Comparison of ENCODE assay signal across 18 cellular contexts in the genomic region with DNA sequence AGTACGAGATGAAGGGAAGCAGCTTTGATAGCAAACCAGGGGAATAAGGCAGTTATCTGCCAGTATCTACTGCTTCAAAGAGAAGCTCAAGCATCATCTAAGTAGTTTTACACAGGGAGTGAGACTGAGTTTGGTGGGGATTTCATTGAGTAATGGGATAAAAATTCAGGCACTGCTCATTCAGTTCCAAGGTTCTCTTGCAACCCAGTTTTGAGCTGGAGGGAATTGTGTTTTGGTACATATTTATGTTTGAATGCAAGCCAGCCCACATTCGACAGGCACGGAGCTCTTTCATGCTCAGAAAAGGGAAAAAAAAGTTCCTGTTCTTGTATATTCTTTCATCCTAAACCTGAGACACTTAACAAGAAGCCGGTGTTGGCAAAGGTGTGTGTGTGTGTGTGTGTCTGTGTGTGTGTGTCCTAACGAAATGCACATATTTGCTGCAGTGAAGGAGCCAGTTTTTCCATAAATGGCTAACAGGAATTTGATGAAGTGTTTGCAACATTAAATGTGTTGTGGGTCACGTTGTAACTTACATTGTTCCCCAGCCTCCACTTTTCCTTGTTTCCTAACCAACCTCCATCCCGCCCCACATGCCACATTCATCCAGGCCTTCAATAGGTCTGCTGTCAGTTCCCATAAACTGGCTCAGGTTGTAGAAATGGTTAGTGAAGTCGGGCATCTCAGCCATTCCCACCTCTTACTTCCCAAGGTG.
DNase-seq lines count a peak whose midpoint lies in the region; TF ChIP-seq lines count a peak whose summit lies in the region.
"Had no signal": no experiment of that assay in that cellular context is flagged by ENCODE, and none has a peak within 500 bp of the region (broad histone marks: within the 10 kb centered on the region; RNA-seq: fewer than 3 reads in every experiment).

No MANE protein-coding gene starts in this region.

- H3K27me3 ChIP-seq in vagina = no peaks in the 10 kb centered on the region
- no peaks in the 10 kb centered on the region for H3K27me3 ChIP-seq in tibial nerve
- H3K27me3 ChIP-seq: ovary, right atrium auricular region had no signal

- peak overlapping the region; percentile 16 for H3K27ac ChIP-seq in vagina
- no peak overlapping the region for H3K27ac ChIP-seq in tibial nerve
- H3K27ac ChIP-seq: right atrium auricular region had no signal

- no peak for TF ChIP-seq CTCF in fibroblast of villous mesenchyme (IDR thresholded peaks at IDR 0.05; ENCODE audit: insufficient read depth, low read depth, low read length)
- TF ChIP-seq CTCF in vagina (IDR thresholded peaks at IDR 0.05) = no peak
- TF ChIP-seq CTCF in tibial nerve (IDR thresholded peaks at IDR 0.05) = no peak
- TF ChIP-seq CTCF in GM10266 (IDR thresholded peaks at IDR 0.05; ENCODE audit: control insufficient read depth, insufficient read depth, low read depth, missing control alignments) = no peak

- H3K36me3 ChIP-seq in vagina (no peaks in the 10 kb centered on the region), tibial nerve (no peaks in the 10 kb centered on the region)
- H3K36me3 ChIP-seq: ovary, right atrium auricular region had no signal

- H3K4me1 ChIP-seq in vagina (no peaks in the 10 kb centered on the region), tibial nerve (peaks cover 0 to 11% (median 0%) of the 10 kb centered on the region in 4 donors)

- WGBS in tibial nerve, 2 donors = 59 to 66% methylated on average over 8 of the region's 8 CpGs

- TF ChIP-seq POLR2A in vagina (IDR thresholded peaks at IDR 0.05) = no peak
- no peak for TF ChIP-seq POLR2A in tibial nerve (IDR thresholded peaks at IDR 0.05)

- TF ChIP-seq EP300 in tibial nerve (IDR thresholded peaks at IDR 0.05) = no peak

- no peaks in the 10 kb centered on the region for H3K9me3 ChIP-seq in vagina
- no peaks in the 10 kb centered on the region for H3K9me3 ChIP-seq in tibial nerve
- H3K9me3 ChIP-seq: ovary, right atrium auricular region had no signal

- intact Hi-C loops in vagina (cut with DNase I) = no loop called here

- DNase-seq in EL (peak; percentile 3), astrocyte of the hippocampus (ENCODE audit: low read depth, low spot score) (peak; percentile 72), fibroblast of villous mesenchyme (ENCODE audit: low read depth) (peak; percentile 2), vagina (ENCODE audit: extremely low spot score in 2 of 2) (no peak), NOMO-1 treated with DMSO at 0.1 percent for 48 hours (lab: John Stamatoyannopoulos, UW; ENCODE audit: unreplicated experiment) (no peak), tibial nerve (ENCODE audit: low spot score in 2 of 2) (no peak), GM10266 (ENCODE audit: extremely low spot score) (no peak)
- DNase-seq: activated CD4-positive, alpha-beta T cell treated with anti-CD3 and anti-CD28 coated beads, Interleukin-2, amount 50 U/mL, for 48 hours; activated CD4-positive, CD25-positive, alpha-beta regulatory T cell; activated naive CD4-positive, alpha-beta T cell; AML-193; CD8-positive, alpha-beta memory T cell; effector CD4-positive, alpha-beta T cell; naive thymus-derived CD4-positive, alpha-beta T cell; NCI-H1092; NCI-H1930 had no signal

- no peak overlapping the region for H3K4me3 ChIP-seq in fibroblast of villous mesenchyme (ENCODE audit: low read depth, low read length)
- H3K4me3 ChIP-seq in vagina = peak overlapping the region in 1 of 2 donors; percentile 13
- no peak overlapping the region for H3K4me3 ChIP-seq in tibial nerve
- H3K4me3 ChIP-seq: ovary, right atrium auricular region had no signal

Comparison
In these comparisons a context has a peak if more than half of its experiments do, and no peak if none do; other contexts are left out.
1. DNase-seq: peak in EL (single experiment), astrocyte of the hippocampus (single experiment) and fibroblast of villous mesenchyme (single experiment); none in vagina (0 of 2), NOMO-1 treated with DMSO at 0.1 percent for 48 hours (single experiment), tibial nerve (0 of 2) and GM10266 (single experiment).